7 cellular contexts compared by ENCODE assay signal in genomic region chr13:24995225-24995804, GRCh38.
DNase-seq lines count a peak whose midpoint lies in the region; TF ChIP-seq lines count a peak whose summit lies in the region.

No MANE protein-coding gene starts in this region.

- TF ChIP-seq CTCF in GM12874 (IDR thresholded peaks at IDR 0.05; ENCODE audit: insufficient read depth, low read depth, low read length) (peak; percentile 79), HL-60 (IDR thresholded peaks at IDR 0.05; ENCODE audit: insufficient read depth, low read length) (peak; percentile 57), endodermal cell (conservative IDR thresholded peaks at IDR 0.05) (peak; percentile 92), stomach (IDR thresholded peaks at IDR 0.05) (peak in 5 of 7 experiments; percentile 36 to 73 (median 60))

- H3K9ac ChIP-seq in endodermal cell (ENCODE audit: extremely low read depth, low read length, poor library complexity, severe bottlenecking): no peak overlapping the region

- H3K9me3 Mint-ChIP-seq in endodermal cell: no peaks in the 10 kb centered on the region

- H3K4me1 ChIP-seq in endodermal cell (ENCODE audit: control insufficient read depth, insufficient read depth, low read length) (no peaks in the 10 kb centered on the region), stomach (no peaks in the 10 kb centered on the region)

- no peak overlapping the region for H3K27ac ChIP-seq in HL-60 (replicated peaks)
- H3K27ac ChIP-seq in endodermal cell (ENCODE audit: low read depth, low read length): no peak overlapping the region
- no peak overlapping the region for H3K27ac ChIP-seq in stomach

- peak in 1 of 2 experiments; percentile 82 for DNase-seq in HL-60 (ENCODE audit: low read depth in 1 of 2, low spot score in 1 of 2)
- DNase-seq in NCI-H748 treated with DMSO at 0.1 percent for 48 hours (lab: John Stamatoyannopoulos, UW): peak; percentile 97
- DNase-seq in activated CD4-positive, alpha-beta T cell treated with anti-CD3 and anti-CD28 coated beads for 48 hours: peak; percentile 66
- peak; percentile 86 for DNase-seq in endodermal cell
- DNase-seq in midbrain (lab: John Stamatoyannopoulos, UW): peak; percentile 88
- DNase-seq in stomach: peak; percentile 52

- H3K36me3 ChIP-seq in endodermal cell (ENCODE audit: control insufficient read depth, insufficient read depth, low read length) (no peaks in the 10 kb centered on the region), stomach (no peaks in the 10 kb centered on the region)

- no peaks in the 10 kb centered on the region for H3K9me3 ChIP-seq in endodermal cell (ENCODE audit: control insufficient read depth, low read length)
- H3K9me3 ChIP-seq in stomach: no peaks in the 10 kb centered on the region

- no peak overlapping the region for H3K27ac Mint-ChIP-seq in endodermal cell

- intact Hi-C loops in stomach (cut with DNase I; ENCODE audit: low total_unique reads): no loop called here

- H3K36me3 Mint-ChIP-seq in endodermal cell (ENCODE audit: low read depth): no peaks in the 10 kb centered on the region

- TF ChIP-seq POLR2A in stomach (IDR thresholded peaks at IDR 0.05): no peak

- no peak overlapping the region for H3K4me3 ChIP-seq in HL-60 (replicated peaks; ENCODE audit: insufficient read depth, low read length)
- H3K4me3 ChIP-seq in endodermal cell (ENCODE audit: low read length): no peak overlapping the region
- no peak overlapping the region for H3K4me3 ChIP-seq in stomach

- H3K27me3 ChIP-seq in HL-60 (ENCODE audit: insufficient read depth, poor library complexity, severe bottlenecking) (peaks cover 3% of the 10 kb centered on the region), endodermal cell (ENCODE audit: control insufficient read depth, insufficient read depth, low read length, poor library complexity, severe bottlenecking) (no peaks in the 10 kb centered on the region), stomach (peaks cover 0 to 30% (median 0%) of the 10 kb centered on the region in 3 donors)

- 17 to 22% methylated on average over 5 to 6 of the region's 6 CpGs for WGBS in endodermal cell (ENCODE audit: insufficient coverage in 1 of 2, insufficient read length in 1 of 2), 2 experiments
- 5 to 8% (median 6%) methylated on average over 6 of the region's 6 CpGs for WGBS in stomach, 5 donors

- no peak for TF ChIP-seq EP300 in stomach (IDR thresholded peaks at IDR 0.05)

- no peak overlapping the region for H3K4me3 Mint-ChIP-seq in endodermal cell

- H3K27me3 Mint-ChIP-seq in endodermal cell (ENCODE audit: insufficient read depth): peaks cover 5% of the 10 kb centered on the region

- peaks cover 5% of the 10 kb centered on the region for H3K4me1 Mint-ChIP-seq in endodermal cell
